In genomic region chr15:88913017-88913849, GRCh38 we compare ENCODE assay signal across 8 cellular contexts. TPM values are rescaled to one million over a fixed set of nuclear protein-coding genes. Genes with fewer than 3 reads are reported as not detected.
A peak's percentile ranks its signal among the peaks of the same experiment; 100 is the strongest.
DNase-seq lines count a peak whose midpoint lies in the region; TF ChIP-seq lines count a peak whose summit lies in the region.

A gene with protein sequence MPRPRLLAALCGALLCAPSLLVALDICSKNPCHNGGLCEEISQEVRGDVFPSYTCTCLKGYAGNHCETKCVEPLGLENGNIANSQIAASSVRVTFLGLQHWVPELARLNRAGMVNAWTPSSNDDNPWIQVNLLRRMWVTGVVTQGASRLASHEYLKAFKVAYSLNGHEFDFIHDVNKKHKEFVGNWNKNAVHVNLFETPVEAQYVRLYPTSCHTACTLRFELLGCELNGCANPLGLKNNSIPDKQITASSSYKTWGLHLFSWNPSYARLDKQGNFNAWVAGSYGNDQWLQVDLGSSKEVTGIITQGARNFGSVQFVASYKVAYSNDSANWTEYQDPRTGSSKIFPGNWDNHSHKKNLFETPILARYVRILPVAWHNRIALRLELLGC (minus strand): TSS chr15:88913379. CDS start chr15:88913319, 60 bp downstream.

- H3K4ac ChIP-seq in H9 (ENCODE audit: low read depth, low read length): no peak within 1 kb of the TSS

- H4K91ac ChIP-seq in H9 (ENCODE audit: insufficient read length, low read depth, low read length): no peak within 1 kb of the TSS

- no peak within 1 kb of the TSS for H2BK5ac ChIP-seq in H9 (ENCODE audit: insufficient read length, low read length)

- H3K4me1 ChIP-seq in H9 (ENCODE audit: insufficient read depth, low read length): peaks cover 8% of the 10 kb centered on the region

- H3K9me3 ChIP-seq in H9 (ENCODE audit: control insufficient read depth, low read depth, low read length): no peaks in the 10 kb centered on the region

- TF ChIP-seq CTCF in GM10248 (IDR thresholded peaks at IDR 0.05; ENCODE audit: control extremely low read depth, extremely low read depth, low read depth, missing control alignments): no peak
- peak; percentile 41 for TF ChIP-seq CTCF in H9 (conservative IDR thresholded peaks at IDR 0.05)
- no peak for TF ChIP-seq CTCF in cardiac fibroblast (IDR thresholded peaks at IDR 0.05; ENCODE audit: low read depth, low read length)

- H3K79me2 ChIP-seq in H9 (ENCODE audit: insufficient read depth, low read length): peaks cover 23% of the 10 kb centered on the region; the same call in 1 of the 2 replicates

- no peak within 1 kb of the TSS for H2BK15ac ChIP-seq in H9 (ENCODE audit: low read depth, low read length)

- peaks cover 0 to 2% of the 10 kb centered on the region in 2 experiments for H3K9me3 Mint-ChIP-seq in H9

- DNase-seq in GM10248 (ENCODE audit: extremely low spot score): peak; percentile 75
- peak; percentile 92 for DNase-seq in H9
- DNase-seq in NAMALWA (ENCODE audit: low spot score): peak; percentile 86
- peak; percentile 44 to 53 (median 48) for DNase-seq in activated CD4-positive, CD25-positive, alpha-beta regulatory T cell (lab: John Stamatoyannopoulos, UW)
- peak; percentile 69 to 72 for DNase-seq in cardiac fibroblast (ENCODE audit: low read depth in 2 of 2)
- DNase-seq in iris pigment epithelial cell (ENCODE audit: low read depth): peak; percentile 70
- DNase-seq in stimulated activated CD4-positive, alpha-beta T cell treated with anti-CD3 and anti-CD28 coated beads, Interleukin-12 subunit alpha, Interleukin-12 subunit beta, amount 100 ng/mL, for 24 hours (ENCODE audit: low read depth in 2 of 2): peak; percentile 44 to 65
- no peak for DNase-seq in NCI-H2107 (lab: John Stamatoyannopoulos, UW)

- H4K8ac ChIP-seq in H9 (replicated peaks; ENCODE audit: insufficient read length, low read depth, low read length): no peak within 1 kb of the TSS

- peak within 1 kb of the TSS; percentile 96 to 97 (median 97) for H3K27ac Mint-ChIP-seq in H9

- H3K36me3 Mint-ChIP-seq in H9 (ENCODE audit: insufficient read depth in 1 of 3, low read depth in 3 of 3): peaks cover 34 to 43% (median 40%) of the 10 kb centered on the region in 3 experiments

- no peak within 1 kb of the TSS for H2BK20ac ChIP-seq in H9 (ENCODE audit: low read depth, low read length, poor library complexity, severe bottlenecking)

- peak within 1 kb of the TSS; percentile 36 for H3K9ac ChIP-seq in H9 (ENCODE audit: extremely low read depth, insufficient read length, low read length)

- peak within 1 kb of the TSS; percentile 100 for H3K4me2 ChIP-seq in H9 (ENCODE audit: insufficient read depth, insufficient read length, low read length)

- no peak within 1 kb of the TSS for H3T11ph ChIP-seq in H9 (ENCODE audit: low read length)

- H4K5ac ChIP-seq in H9 (ENCODE audit: insufficient read length, low read depth, low read length): no peak within 1 kb of the TSS

- peaks cover 26% of the 10 kb centered on the region for H3K79me1 ChIP-seq in H9 (ENCODE audit: insufficient read depth, low read depth, low read length, poor library complexity, severe bottlenecking)

- H3K4me3 ChIP-seq in cardiac fibroblast (replicated peaks in 1 of 2; ENCODE audit: low read depth in 2 of 2, low read length in 2 of 2): peak within 1 kb of the TSS; percentile 76 to 82

- H3K23ac ChIP-seq in H9 (ENCODE audit: insufficient read length, low read depth, low read length): no peak within 1 kb of the TSS

- H3K18ac ChIP-seq in H9 (ENCODE audit: insufficient read length, low read depth, low read length): peak within 1 kb of the TSS; percentile 21

- no peaks in the 10 kb centered on the region; the same call in none of the 2 replicates for H3K27me3 Mint-ChIP-seq in H9 (ENCODE audit: low read depth)

- POLR2A ChIA-PET in GM10248 (lab: Yijun Ruan, JAX): no interaction called here

- H3K56ac ChIP-seq in H9 (ENCODE audit: insufficient read length, low read depth, low read length): no peak within 1 kb of the TSS

- no peaks in the 10 kb centered on the region for H4K20me1 ChIP-seq in H9 (ENCODE audit: control insufficient read depth, insufficient read depth, insufficient read length)

- no peak within 1 kb of the TSS for H2AFZ ChIP-seq in H9 (ENCODE audit: low read length)

- H2AK5ac ChIP-seq in H9 (ENCODE audit: insufficient read length, low read length): no peak within 1 kb of the TSS

- H3K4me1 Mint-ChIP-seq in H9: peaks cover 36 to 48% of the 10 kb centered on the region in 2 experiments

- WGBS in H9 (ENCODE audit: extremely low coverage, insufficient read length, low lambda C conversion rate): no CpG with 5 or more reads among the region's 67 CpGs

- no peak within 1 kb of the TSS for H2BK12ac ChIP-seq in H9 (ENCODE audit: insufficient read length, low read depth, low read length)

- H3K14ac ChIP-seq in H9 (ENCODE audit: insufficient read depth, low read length): peak within 1 kb of the TSS; percentile 61; the same call in 1 of the 2 replicates

- peak within 1 kb of the TSS; percentile 82 to 98 for H3K4me3 Mint-ChIP-seq in H9

- H2BK120ac ChIP-seq in H9 (ENCODE audit: low read depth, low read length, poor library complexity, severe bottlenecking): no peak within 1 kb of the TSS

- H3K23me2 ChIP-seq in H9 (ENCODE audit: insufficient read length, low read depth, low read length, poor library complexity, severe bottlenecking): peaks cover 9% of the 10 kb centered on the region

- CTCF ChIA-PET in GM10248 (lab: Yijun Ruan, JAX): interaction anchor here (3.8 kb wide), 1 partner anchor 8 kb away, joined by 28 read pairs; no protein-coding TSS in a partner anchor

- H3K27ac ChIP-seq in H9 (ENCODE audit: insufficient read length, low read depth, low read length): no peak within 1 kb of the TSS

- H3K27me3 ChIP-seq in H9 (ENCODE audit: insufficient read depth, low read length): no peaks in the 10 kb centered on the region

RNA-seq across cellular contexts. Expression of the gene that starts here (rescaled TPM):
- 643 and 653 TPM in 2 replicates for total RNA-seq in H9 (2021)
